ENCODE assay signal across 8 cellular contexts in the genomic region with DNA sequence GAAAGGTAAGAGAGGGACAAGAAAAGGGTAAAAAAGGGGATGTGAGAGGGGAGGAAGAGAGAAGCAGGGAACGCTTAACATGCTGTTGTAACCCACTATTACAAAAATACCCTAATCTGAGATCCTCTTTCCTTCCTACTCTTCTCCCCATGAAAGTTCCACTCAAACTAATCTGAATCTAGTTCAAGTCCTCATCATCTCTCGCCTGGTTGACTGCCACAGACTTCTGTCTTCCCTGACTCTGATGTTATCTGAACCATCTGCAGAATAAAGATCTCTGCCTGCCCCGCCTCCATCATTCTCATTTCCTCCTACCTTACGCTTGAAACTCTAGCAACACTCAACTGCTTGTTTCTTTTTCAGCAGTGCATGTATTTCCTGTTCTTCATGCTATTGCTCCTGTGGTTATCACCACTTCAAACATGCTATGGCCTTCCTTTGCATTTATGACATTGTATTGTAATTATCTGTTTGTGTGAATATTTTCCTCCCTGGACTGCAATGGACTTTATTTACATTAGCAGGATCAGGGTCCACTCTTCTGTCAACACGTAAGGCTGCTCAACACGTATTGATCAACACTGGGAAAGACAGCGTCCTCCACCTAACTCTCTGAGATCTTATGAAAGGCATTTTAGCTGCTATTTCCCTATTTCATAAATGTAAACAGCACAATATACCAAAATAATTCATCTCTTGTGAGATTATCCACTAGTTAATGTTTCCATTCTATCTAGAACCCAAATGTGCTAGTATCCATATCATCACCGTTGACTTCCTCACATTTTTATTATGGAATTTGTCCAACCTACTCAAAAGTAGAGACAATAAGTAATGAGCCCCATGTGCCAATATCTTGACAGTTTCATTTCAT.
DNase-seq lines count a peak whose midpoint lies in the region; ATAC-seq and TF ChIP-seq lines count a peak whose summit lies in the region.

No MANE protein-coding gene starts in this region.

- H3K9me2 ChIP-seq in PC-3 (replicated peaks; ENCODE audit: low read length), result no peaks in the 10 kb centered on the region

- no peak for TF ChIP-seq EP300 in esophagus muscularis mucosa (IDR thresholded peaks at IDR 0.05)

- DNase-seq in UCSD-AML1 (lab: John Stamatoyannopoulos, UW; ENCODE audit: unreplicated experiment) (peak; percentile 17), left lobe of liver (ENCODE audit: low spot score) (peak; percentile 50), PC-3 (no peak), esophagus muscularis mucosa (ENCODE audit: extremely low spot score) (no peak), AML-193 (lab: John Stamatoyannopoulos, UW) (no peak), NCI-H187 (lab: John Stamatoyannopoulos, UW) (no peak)

- H3K79me2 ChIP-seq in PC-3 (ENCODE audit: low read length), result no peaks in the 10 kb centered on the region

- H3K4me3 ChIP-seq in PC-3 (ENCODE audit: low read length) (no peak overlapping the region), esophagus muscularis mucosa (no peak overlapping the region)

- WGBS in esophagus muscularis mucosa, result 78% methylated on average over 8 of the region's 8 CpGs

- H3K27ac ChIP-seq in PC-3 (ENCODE audit: low read length), result no peak overlapping the region
- H3K27ac ChIP-seq in esophagus muscularis mucosa (replicated peaks in 1 of 4), result no peak overlapping the region

- BruUV-seq in PC-3 (replicated peaks; lab: Mats Ljungman, UMichigan), result no TSS peak

- H3K9ac ChIP-seq in PC-3 (ENCODE audit: low read length), result no peak overlapping the region

- no peaks in the 10 kb centered on the region for H3K9me3 ChIP-seq in PC-3 (ENCODE audit: low read length)
- no peaks in the 10 kb centered on the region for H3K9me3 ChIP-seq in esophagus muscularis mucosa

- POLR2A ChIA-PET in PC-3 (lab: Charles Lee; ENCODE audit: unreplicated experiment), result no interaction called here

- no peaks in the 10 kb centered on the region for H3F3A ChIP-seq in PC-3 (ENCODE audit: low read length, unreplicated experiment)

- no peaks in the 10 kb centered on the region for H3K4me1 ChIP-seq in PC-3 (ENCODE audit: insufficient read depth, low read length)
- no peaks in the 10 kb centered on the region for H3K4me1 ChIP-seq in esophagus muscularis mucosa

- H3K36me3 ChIP-seq in PC-3 (ENCODE audit: low read depth, low read length) (no peaks in the 10 kb centered on the region), esophagus muscularis mucosa (no peaks in the 10 kb centered on the region)

- H4K20me1 ChIP-seq in PC-3 (ENCODE audit: low read length), result no peaks in the 10 kb centered on the region

- H2AFZ ChIP-seq in PC-3 (ENCODE audit: low read length), result no peak overlapping the region

- intact Hi-C loops in PC-3 (cut with micrococcal nuclease) (no loop called here), esophagus muscularis mucosa (cut with DNase I) (no loop called here)

- ATAC-seq in GM19025 (IDR thresholded peaks at IDR 0.05; ENCODE audit: low read depth, unreplicated experiment), result peak; percentile 88
- ATAC-seq in HG03108 (IDR thresholded peaks at IDR 0.05; ENCODE audit: unreplicated experiment), result peak; percentile 97
- peak; percentile 97 for ATAC-seq in left lobe of liver
- ATAC-seq in PC-3, result no peak

- no peak for TF ChIP-seq POLR2A in esophagus muscularis mucosa (IDR thresholded peaks at IDR 0.05; ENCODE audit: low read depth)

- no peak overlapping the region for H3K4me2 ChIP-seq in PC-3 (ENCODE audit: low read length)

- CTCF ChIA-PET in PC-3 (lab: Charles Lee), result no interaction called here

- no peaks in the 10 kb centered on the region for H3K27me3 ChIP-seq in PC-3 (ENCODE audit: low read length)
- no peaks in the 10 kb centered on the region for H3K27me3 ChIP-seq in esophagus muscularis mucosa

- no peak for TF ChIP-seq CTCF in PC-3 (conservative IDR thresholded peaks at IDR 0.05; ENCODE audit: low read depth, low read length)
- no peak for TF ChIP-seq CTCF in esophagus muscularis mucosa (IDR thresholded peaks at IDR 0.05)

Comparison
In these comparisons a context has a peak if more than half of its experiments do, and no peak if none do; other contexts are left out.
1. DNase-seq: peak in UCSD-AML1 (single experiment) and left lobe of liver (single experiment); none in PC-3 (single experiment), esophagus muscularis mucosa (single experiment), AML-193 (0 of 2) and NCI-H187 (0 of 2).